ENCODE assay signal across 22 cellular contexts in the genomic region with DNA sequence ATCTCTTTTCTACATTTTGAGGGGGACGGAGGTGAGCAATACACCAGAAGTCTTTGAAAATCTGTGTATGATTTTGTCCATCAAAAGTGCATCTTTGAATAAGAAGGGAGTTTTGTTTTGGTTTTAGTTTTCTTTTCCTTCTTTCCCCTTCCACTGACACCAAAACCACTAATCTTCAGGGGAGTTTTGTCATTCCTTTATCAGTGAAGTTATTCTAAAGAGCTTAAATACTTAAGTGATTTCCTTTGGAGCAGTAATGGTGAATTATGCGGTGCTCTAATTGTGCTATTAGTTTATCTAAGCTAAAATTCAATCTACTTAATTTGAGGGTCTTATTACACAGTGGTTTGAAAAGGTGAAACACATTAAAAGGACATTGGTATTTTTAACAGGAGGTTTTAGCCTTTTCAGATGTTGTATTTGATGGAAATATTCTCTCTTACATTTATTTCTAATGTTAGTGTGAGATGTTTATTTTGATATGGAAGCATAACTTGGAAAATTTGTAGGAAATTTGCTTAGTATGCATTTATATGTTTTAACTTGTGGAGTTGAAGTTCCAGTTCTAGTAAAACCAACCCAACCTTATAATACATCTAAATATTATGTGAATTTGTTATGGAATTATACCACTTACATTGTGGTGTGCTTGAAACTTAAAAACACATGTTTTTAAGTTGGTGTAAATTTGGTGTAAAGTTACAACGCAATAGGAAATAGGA.
"Had no signal": no experiment of that assay in that cellular context is flagged by ENCODE, and none has a peak within 500 bp of the region (broad histone marks: within the 10 kb centered on the region; RNA-seq: fewer than 3 reads in every experiment).

No MANE protein-coding gene starts in this region.

- H3K36me3 Mint-ChIP-seq: natural killer cell; stimulated activated memory B cell treated with anti-CD40 and anti-IgM and Interleukin-4, amounts not matched to agents 10 μg/mL and 1 μg/mL and 100 μg/mL, for 72 hours had no signal

- H3K9me3 Mint-ChIP-seq: neural crest cell had no signal

- H3K4me3 Mint-ChIP-seq: natural killer cell; neural crest cell; stimulated activated memory B cell treated with anti-CD40 and anti-IgM and Interleukin-4, amounts not matched to agents 10 μg/mL and 1 μg/mL and 100 μg/mL, for 72 hours; stimulated activated naive CD8-positive, alpha-beta T cell treated with anti-CD3 and anti-CD28 coated beads, Interleukin-15, Interleukin-2, amounts not matched to agents 100 ng/mL and 50 ng/mL, for 24 hours had no signal

- H3K27me3 ChIP-seq: colonic mucosa, foreskin keratinocyte, ovary, spleen, testis, tibial nerve, upper lobe of right lung, vagina had no signal

- H3K4me3 ChIP-seq: colonic mucosa, mucosa of descending colon, ovary, spleen, testis, tibial nerve, upper lobe of right lung, vagina had no signal

- H3K9me3 ChIP-seq: colonic mucosa, mucosa of descending colon, ovary, spleen, testis, tibial nerve, upper lobe of right lung, vagina had no signal

- H3K27ac ChIP-seq: colonic mucosa, foreskin keratinocyte, ovary, spleen, testis, tibial nerve, upper lobe of right lung, vagina had no signal

- H3K4me1 Mint-ChIP-seq: natural killer cell; neural crest cell; stimulated activated memory B cell treated with anti-CD40 and anti-IgM and Interleukin-4, amounts not matched to agents 10 μg/mL and 1 μg/mL and 100 μg/mL, for 72 hours had no signal

- H3K36me3 ChIP-seq: colonic mucosa, ovary, spleen, tibial nerve, upper lobe of right lung, vagina had no signal

- DNase-seq: colonic mucosa; dermis blood vessel endothelial cell; erythroblast; foreskin keratinocyte; kidney glomerular epithelial cell; mucosa of descending colon; natural killer cell; nucleus accumbens; ovary; right cardiac atrium; spleen; stimulated activated CD4-positive, alpha-beta T cell treated with anti-CD3 and anti-CD28 coated beads, Interleukin-15, amount 100 ng/mL, for 24 hours; stimulated activated CD4-positive, alpha-beta T cell treated with anti-CD3 and anti-CD28 coated beads, Interleukin-1b, Interleukin-23, amount 100 ng/mL, for 48 hours; stimulated activated CD4-positive, alpha-beta T cell treated with anti-CD3 and anti-CD28 coated beads, Interleukin-4, amount 100 ng/mL, for 24 hours; testis; upper lobe of right lung had no signal

- H3K27me3 Mint-ChIP-seq: progenitor cell of endocrine pancreas; stimulated activated memory B cell treated with anti-CD40 and anti-IgM and Interleukin-4, amounts not matched to agents 10 μg/mL and 1 μg/mL and 100 μg/mL, for 72 hours; stimulated activated naive CD8-positive, alpha-beta T cell treated with anti-CD3 and anti-CD28 coated beads, Interleukin-15, Interleukin-2, amounts not matched to agents 100 ng/mL and 50 ng/mL, for 24 hours had no signal

- H3K4me1 ChIP-seq: colonic mucosa, foreskin keratinocyte, spleen, testis, tibial nerve, upper lobe of right lung, vagina had no signal

- ATAC-seq: foreskin keratinocyte; mucosa of descending colon; natural killer cell; right cardiac atrium; stimulated activated memory B cell treated with anti-CD40 and anti-IgM and Interleukin-4, amounts not matched to agents 10 μg/mL and 1 μg/mL and 100 μg/mL, for 72 hours; upper lobe of right lung had no signal

- H3K27ac Mint-ChIP-seq: natural killer cell; progenitor cell of endocrine pancreas; stimulated activated memory B cell treated with anti-CD40 and anti-IgM and Interleukin-4, amounts not matched to agents 10 μg/mL and 1 μg/mL and 100 μg/mL, for 72 hours; stimulated activated naive CD8-positive, alpha-beta T cell treated with anti-CD3 and anti-CD28 coated beads, Interleukin-15, Interleukin-2, amounts not matched to agents 100 ng/mL and 50 ng/mL, for 24 hours had no signal
